ENCODE assay signal across 21 cellular contexts in the genomic region with DNA sequence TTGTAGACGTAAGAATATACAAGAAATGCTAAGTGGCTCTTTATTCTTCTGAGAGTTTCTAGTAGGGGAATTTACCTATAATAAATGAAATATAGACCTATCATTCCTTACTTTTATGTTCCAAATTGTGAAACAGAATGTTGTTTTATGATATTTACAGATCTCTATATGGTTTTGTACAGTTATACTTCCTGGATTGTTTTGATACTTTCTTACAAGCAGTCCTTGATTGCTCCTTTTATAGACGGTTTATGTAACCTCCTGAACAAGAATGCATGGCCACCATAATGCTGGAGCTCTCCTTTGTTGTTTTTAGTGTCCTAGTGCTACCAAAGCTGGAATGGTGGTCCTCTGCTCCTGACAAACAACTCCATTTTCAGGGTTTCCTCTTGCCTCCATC.
DNase-seq lines count a peak whose midpoint lies in the region; ATAC-seq, FAIRE-seq and TF ChIP-seq lines count a peak whose summit lies in the region.
"Had no signal": no experiment of that assay in that cellular context is flagged by ENCODE, and none has a peak within 500 bp of the region (broad histone marks: within the 10 kb centered on the region; RNA-seq: fewer than 3 reads in every experiment).

No MANE protein-coding gene starts in this region.

- H3K4me1 Mint-ChIP-seq in astrocyte (ENCODE audit: low read depth, unreplicated experiment) = no peaks in the 10 kb centered on the region
- H3K4me1 Mint-ChIP-seq: CD8-positive, alpha-beta memory T cell had no signal

- H3K27ac ChIP-seq in astrocyte (ENCODE audit: low read depth, low read length) (no peak overlapping the region), rectal smooth muscle tissue (ENCODE audit: low read depth, low read length) (peak overlapping the region; percentile 27), transverse colon (peak overlapping the region in 3 of 4 donors; percentile 8 to 42 (median 26))
- H3K27ac ChIP-seq: GM23248 had no signal

- no peaks in the 10 kb centered on the region for H3K79me2 ChIP-seq in astrocyte (ENCODE audit: insufficient read depth, low read length)

- FAIRE-seq in astrocyte (lab: Jason Lieb, UNC) = peak; percentile 91
- FAIRE-seq in frontal cortex (lab: Jason Lieb, UNC) = no peak
- FAIRE-seq: GM12878, GM19239, HepG2 had no signal

- TF ChIP-seq EP300 in transverse colon (IDR thresholded peaks at IDR 0.05; ENCODE audit: low read depth) = no peak

- no peaks in the 10 kb centered on the region for H4K20me1 ChIP-seq in astrocyte (ENCODE audit: insufficient read depth, low read length)

- DNase-seq in astrocyte (ENCODE audit: low read depth) (no peak), mucosa of descending colon (peak in 1 of 3 donors; percentile 6), transverse colon (no peak), frontal cortex (ENCODE audit: low spot score in 2 of 2) (no peak), superior temporal gyrus (ENCODE audit: extremely low spot score) (no peak)
- DNase-seq in activated CD8-positive, alpha-beta memory T cell treated with anti-CD3 and anti-CD28 coated beads, Interleukin-2, amount 50 U/mL, for 4 hours = no peak
- DNase-seq: ACHN; BE2C; C1 segment of cervical spinal cord; CD4-positive, CD25-positive, alpha-beta regulatory T cell; CD8-positive, alpha-beta memory T cell; COR-L47; DMS 273 treated with DMSO at 0.1 percent for 48 hours; DND-41; EL had no signal

- intact Hi-C loops in mucosa of descending colon (cut with DNase I, micrococcal nuclease) = no loop called here
- intact Hi-C loops in transverse colon (cut with DNase I; ENCODE audit: low total_unique reads) = no loop called here

- no peak overlapping the region for H3K4me3 Mint-ChIP-seq in astrocyte (ENCODE audit: unreplicated experiment)
- H3K4me3 Mint-ChIP-seq: CD4-positive, CD25-positive, alpha-beta regulatory T cell; CD8-positive, alpha-beta memory T cell had no signal

- TF ChIP-seq CTCF in astrocyte (IDR thresholded peaks at IDR 0.05; ENCODE audit: insufficient read depth, low read depth, low read length) (no peak), mucosa of descending colon (IDR thresholded peaks at IDR 0.05) (no peak), transverse colon (IDR thresholded peaks at IDR 0.05) (no peak)

- H3K4me3 ChIP-seq in astrocyte (ENCODE audit: insufficient read depth, low read depth, low read length) (no peak overlapping the region), mucosa of descending colon (no peak overlapping the region), rectal smooth muscle tissue (ENCODE audit: low read length) (no peak overlapping the region), transverse colon (no peak overlapping the region)
- H3K4me3 ChIP-seq: GM12878, GM23248, HAP-1 had no signal

- no peaks in the 10 kb centered on the region for H3K27me3 Mint-ChIP-seq in astrocyte (ENCODE audit: low read depth, unreplicated experiment)
- H3K27me3 Mint-ChIP-seq: CD4-positive, CD25-positive, alpha-beta regulatory T cell; CD8-positive, alpha-beta memory T cell had no signal

- no peaks in the 10 kb centered on the region for H3K9me3 ChIP-seq in astrocyte (ENCODE audit: insufficient read depth, low read depth, low read length)
- no peaks in the 10 kb centered on the region for H3K9me3 ChIP-seq in mucosa of descending colon
- H3K9me3 ChIP-seq in transverse colon = no peaks in the 10 kb centered on the region
- H3K9me3 ChIP-seq: BE2C, HAP-1 had no signal

- no peak overlapping the region for H3K9ac ChIP-seq in astrocyte (ENCODE audit: low read length)
- no peak overlapping the region for H3K9ac ChIP-seq in rectal smooth muscle tissue (ENCODE audit: low read length)
- H3K9ac ChIP-seq: GM23248 had no signal

- H3K36me3 ChIP-seq in astrocyte (ENCODE audit: insufficient read depth, low read length) (no peaks in the 10 kb centered on the region), mucosa of descending colon (ENCODE audit: low read depth) (no peaks in the 10 kb centered on the region), rectal smooth muscle tissue (ENCODE audit: control insufficient read depth, insufficient read depth, low read length) (no peaks in the 10 kb centered on the region), transverse colon (no peaks in the 10 kb centered on the region)
- H3K36me3 ChIP-seq: BE2C, HAP-1 had no signal

- peak; percentile 90 for ATAC-seq in mucosa of descending colon
- ATAC-seq: GM12878, HepG2 had no signal

- no peak for TF ChIP-seq POLR2A in transverse colon (IDR thresholded peaks at IDR 0.05)

- in situ Hi-C loops in transverse colon (cut with MboI; ENCODE audit: low pct_ligation_motif_present in 1 of 4, low pct_unique_long_range_greater_than_20kb in 1 of 4, low sequenced_read_pairs in 3 of 4) = no loop called here

- H2AFZ ChIP-seq in astrocyte (ENCODE audit: low read depth, low read length) = no peak overlapping the region
- H2AFZ ChIP-seq: GM23248 had no signal

- H3K4me1 ChIP-seq in astrocyte (ENCODE audit: insufficient read depth, low read length) (no peaks in the 10 kb centered on the region), mucosa of descending colon (ENCODE audit: low read depth) (no peaks in the 10 kb centered on the region), rectal smooth muscle tissue (ENCODE audit: control insufficient read depth, insufficient read depth, low read length) (no peaks in the 10 kb centered on the region), transverse colon (peaks cover 0 to 11% (median 3%) of the 10 kb centered on the region in 4 donors)
- H3K4me1 ChIP-seq: BE2C had no signal

- H3K27me3 ChIP-seq in astrocyte (ENCODE audit: insufficient read depth, low read length) (no peaks in the 10 kb centered on the region), rectal smooth muscle tissue (ENCODE audit: control insufficient read depth, insufficient read depth, low read length) (no peaks in the 10 kb centered on the region), transverse colon (no peaks in the 10 kb centered on the region)
- H3K27me3 ChIP-seq: BE2C had no signal

- 34% methylated on average over 2 of the region's 2 CpGs; no CpG with 5 or more reads in 1 of the 2 donors for WGBS in transverse colon (ENCODE audit: low coverage in 1 of 2), 2 donors

- no peaks in the 10 kb centered on the region for H3K36me3 Mint-ChIP-seq in astrocyte (ENCODE audit: low read depth, unreplicated experiment)
- H3K36me3 Mint-ChIP-seq: CD4-positive, CD25-positive, alpha-beta regulatory T cell; CD8-positive, alpha-beta memory T cell had no signal

- H3K4me2 ChIP-seq in astrocyte (ENCODE audit: low read length) = no peak overlapping the region

- H3K27ac Mint-ChIP-seq in astrocyte (ENCODE audit: unreplicated experiment) = no peak overlapping the region
- H3K27ac Mint-ChIP-seq: CD4-positive, CD25-positive, alpha-beta regulatory T cell; CD8-positive, alpha-beta memory T cell had no signal

- no peaks in the 10 kb centered on the region for H3K9me3 Mint-ChIP-seq in astrocyte (ENCODE audit: unreplicated experiment)
- H3K9me3 Mint-ChIP-seq: CD4-positive, CD25-positive, alpha-beta regulatory T cell; CD8-positive, alpha-beta memory T cell had no signal
